ENCODE assay signal across 8 cellular contexts in genomic region chr7:131688738-131689661, GRCh38.
DNase-seq lines count a peak whose midpoint lies in the region; ATAC-seq and TF ChIP-seq lines count a peak whose summit lies in the region.

No MANE protein-coding gene starts in this region.

- H3K9me3 ChIP-seq in HEK293 (ENCODE audit: control insufficient read depth, insufficient read depth, low read depth, low read length), result no peaks in the 10 kb centered on the region

- CTCF ChIA-PET in HEK293 (lab: Yijun Ruan, JAX), result interaction anchor here (0.5 to 5.0 kb wide), 41 partner anchors 9 to 1653 kb away, joined by 3 to 32 read pairs (median 3); no protein-coding TSS in a partner anchor

- no peak overlapping the region for H3K27ac ChIP-seq in HEK293 (ENCODE audit: extremely low read depth, low read depth, low read length)
- H3K27ac ChIP-seq in dorsolateral prefrontal cortex, result no peak overlapping the region

- peaks cover 0 to 20% (median 0%) of the 10 kb centered on the region in 45 donors for H3K27me3 ChIP-seq in dorsolateral prefrontal cortex

- H3K4me3 ChIP-seq in HEK293 (ENCODE audit: low read depth, low read length), result no peak overlapping the region
- no peak overlapping the region for H3K4me3 ChIP-seq in dorsolateral prefrontal cortex

- H3K36me3 ChIP-seq in HEK293 (ENCODE audit: control insufficient read depth in 2 of 2, insufficient read depth in 1 of 2, low read length in 2 of 2), result no peaks in the 10 kb centered on the region

- ATAC-seq in HG03039 (IDR thresholded peaks at IDR 0.05; ENCODE audit: unreplicated experiment), result no peak

- peak; percentile 30 for DNase-seq in DMS114 treated with DMSO at 0.1 percent for 48 hours (lab: John Stamatoyannopoulos, UW; ENCODE audit: unreplicated experiment)
- peak; percentile 27 for DNase-seq in NCI-H345 treated with DMSO at 0.1 percent for 48 hours (lab: John Stamatoyannopoulos, UW; ENCODE audit: unreplicated experiment)
- peak; percentile 41 to 46 for DNase-seq in activated CD4-positive, alpha-beta T cell treated with anti-CD3 and anti-CD28 coated beads, Interleukin-2, amount 50 U/mL, for 4 hours
- DNase-seq in dorsolateral prefrontal cortex, result peak in 9 of 10 donors; percentile 54 to 78 (median 68)
- peak; percentile 62 to 73 for DNase-seq in lung microvascular endothelial cell (ENCODE audit: low read depth in 2 of 2)
- peak; percentile 25 to 31 for DNase-seq in stimulated activated CD8-positive, alpha-beta memory T cell treated with anti-CD3 and anti-CD28 coated beads, Interleukin-2, amount 100 ng/mL, for 48 hours (ENCODE audit: low read depth in 2 of 2)

- POLR2A ChIA-PET in HEK293 (lab: Yijun Ruan, JAX), result interaction anchor here (0.7 kb wide), 1 partner anchor 564 kb away, joined by 3 read pairs; no protein-coding TSS in a partner anchor

- TF ChIP-seq CTCF in HEK293 (tag by site-specific recombination; IDR thresholded peaks at IDR 0.05), result peak; percentile 94
- peak; percentile 80 to 98 (median 95) for TF ChIP-seq CTCF in dorsolateral prefrontal cortex (IDR thresholded peaks at IDR 0.05 in 54 of 56, conservative IDR thresholded peaks at IDR 0.05 in 2 of 56; ENCODE audit: low read depth in 1 of 56, partially characterized antibody in 56 of 56)

- intact Hi-C loops in dorsolateral prefrontal cortex (cut with DNase I), result loop anchor here in 1 of 2 donors (2.0 to 5.0 kb wide), 2 partner anchors 563 to 892 kb away; no protein-coding TSS in a partner anchor

- no peaks in the 10 kb centered on the region for H3K4me1 ChIP-seq in HEK293 (ENCODE audit: control insufficient read depth, insufficient read depth, low read length)

TF ChIP-seq in HEK293, 187 proteins besides CTCF, POLR2A, EP300 and RAD21 (continues in another document):
- TF ChIP-seq ZSCAN30 (tag by site-specific recombination; IDR thresholded peaks at IDR 0.05), result peak; percentile 45; the same call in 1 of the 2 replicates
- TF ChIP-seq ZNF169 (tag by site-specific recombination; IDR thresholded peaks at IDR 0.05), result no peak
- TF ChIP-seq ZNF2 (tag by site-specific recombination; IDR thresholded peaks at IDR 0.05), result peak; percentile 77; the same call in 1 of the 2 replicates
- TF ChIP-seq ZNF626 (tag by site-specific recombination; IDR thresholded peaks at IDR 0.05), result no peak
- no peak for TF ChIP-seq ZNF610 (tag by site-specific recombination; IDR thresholded peaks at IDR 0.05; ENCODE audit: borderline replicate concordance)
- TF ChIP-seq ZBTB48 (tag by site-specific recombination; IDR thresholded peaks at IDR 0.05), result 0 out of 2 replicates have a peak, but pooled peaks have one; percentile 20
- no peak for TF ChIP-seq OVOL3 (tag by site-specific recombination; IDR thresholded peaks at IDR 0.05)
- TF ChIP-seq KLF1 (tag by site-specific recombination; IDR thresholded peaks at IDR 0.05), result no peak
- 0 out of 2 replicates have a peak, but pooled peaks have one; percentile 29 for TF ChIP-seq ZIC2 (tag by site-specific recombination; IDR thresholded peaks at IDR 0.05)
- TF ChIP-seq ZNF280C (tag by site-specific recombination; IDR thresholded peaks at IDR 0.05), result no peak
- no peak for TF ChIP-seq ZBTB20 (tag by site-specific recombination; IDR thresholded peaks at IDR 0.05)
- peak; percentile 48 for TF ChIP-seq GLIS2 (tag by site-specific recombination; IDR thresholded peaks at IDR 0.05)
- no peak for TF ChIP-seq ZNF114 (tag by site-specific recombination; IDR thresholded peaks at IDR 0.05)
- TF ChIP-seq ZNF148 (tag by site-specific recombination; IDR thresholded peaks at IDR 0.05; ENCODE audit: borderline replicate concordance), result no peak
- TF ChIP-seq ZNF654 (tag by site-specific recombination; IDR thresholded peaks at IDR 0.05; ENCODE audit: low read depth), result peak; percentile 97
- TF ChIP-seq ZNF24 (tag by site-specific recombination; IDR thresholded peaks at IDR 0.05), result no peak
- TF ChIP-seq ZNF221 (tag by site-specific recombination; IDR thresholded peaks at IDR 0.05; ENCODE audit: borderline replicate concordance), result no peak
- no peak for TF ChIP-seq ZNF214 (tag by site-specific recombination; IDR thresholded peaks at IDR 0.05; ENCODE audit: borderline replicate concordance)
- TF ChIP-seq ZNF394 (tag by site-specific recombination; IDR thresholded peaks at IDR 0.05; ENCODE audit: borderline replicate concordance), result no peak
- TF ChIP-seq ZNF37A (tag by site-specific recombination; IDR thresholded peaks at IDR 0.05), result no peak
- 0 out of 2 replicates have a peak, but pooled peaks have one; percentile 16 for TF ChIP-seq ZNF692 (tag by site-specific recombination; IDR thresholded peaks at IDR 0.05)
- 0 out of 2 replicates have a peak, but pooled peaks have one; percentile 39 for TF ChIP-seq KLF17 (tag by site-specific recombination; IDR thresholded peaks at IDR 0.05)
- no peak for TF ChIP-seq ZSCAN4 (tag by site-specific recombination; IDR thresholded peaks at IDR 0.05)
